In genomic region chr7:27129729-27130539, GRCh38 we compare ENCODE assay signal across 9 cellular contexts. TPM values are rescaled to one million over a fixed set of nuclear protein-coding genes. Genes with fewer than 3 reads are reported as not detected.
DNase-seq lines count a peak whose midpoint lies in the region; ATAC-seq, FAIRE-seq and TF ChIP-seq lines count a peak whose summit lies in the region.
"Had no signal": no experiment of that assay in that cellular context is flagged by ENCODE, and none has a peak within 500 bp of the region (broad histone marks: within the 10 kb centered on the region; RNA-seq: fewer than 3 reads in every experiment).

No MANE protein-coding gene starts in this region.

- peak overlapping the region; percentile 48 for H3K9ac ChIP-seq in astrocyte (ENCODE audit: low read length)
- H3K9ac ChIP-seq in MM.1S (ENCODE audit: low read length), result no peak overlapping the region

- H4K20me1 ChIP-seq in astrocyte (ENCODE audit: insufficient read depth, low read length) (no peaks in the 10 kb centered on the region), MM.1S (ENCODE audit: insufficient read depth, low read length) (no peaks in the 10 kb centered on the region)

- H3K4me1 Mint-ChIP-seq in activated naive CD8-positive, alpha-beta T cell (ENCODE audit: low read depth), result peaks cover 12% of the 10 kb centered on the region
- peaks cover 12% of the 10 kb centered on the region for H3K4me1 Mint-ChIP-seq in activated naive CD8-positive, alpha-beta T cell treated with anti-CD3 and anti-CD28 coated beads for 36 hours
- H3K4me1 Mint-ChIP-seq in astrocyte (ENCODE audit: low read depth, unreplicated experiment), result no peaks in the 10 kb centered on the region

- TF ChIP-seq CTCF in astrocyte (IDR thresholded peaks at IDR 0.05; ENCODE audit: insufficient read depth, low read depth, low read length), result no peak
- TF ChIP-seq CTCF in lung (IDR thresholded peaks at IDR 0.05; ENCODE audit: control extremely low read depth, extremely low read depth), result no peak
- TF ChIP-seq CTCF in uterus (IDR thresholded peaks at IDR 0.05), result peak in 2 of 4 experiments; percentile 6 to 34
- no peak for TF ChIP-seq CTCF in MM.1S (IDR thresholded peaks at IDR 0.05; ENCODE audit: low read length)

- no peaks in the 10 kb centered on the region for H3K36me3 Mint-ChIP-seq in activated naive CD8-positive, alpha-beta T cell
- H3K36me3 Mint-ChIP-seq in activated naive CD8-positive, alpha-beta T cell treated with anti-CD3 and anti-CD28 coated beads for 36 hours, result no peaks in the 10 kb centered on the region
- H3K36me3 Mint-ChIP-seq in astrocyte (ENCODE audit: low read depth, unreplicated experiment), result no peaks in the 10 kb centered on the region

- H2AFZ ChIP-seq in astrocyte (ENCODE audit: low read depth, low read length) (no peak overlapping the region), MM.1S (ENCODE audit: low read length) (no peak overlapping the region)

- peaks cover 25% of the 10 kb centered on the region for H3K27me3 Mint-ChIP-seq in activated naive CD8-positive, alpha-beta T cell
- peaks cover 63% of the 10 kb centered on the region for H3K27me3 Mint-ChIP-seq in activated naive CD8-positive, alpha-beta T cell treated with anti-CD3 and anti-CD28 coated beads for 36 hours
- peaks cover 88% of the 10 kb centered on the region for H3K27me3 Mint-ChIP-seq in astrocyte (ENCODE audit: low read depth, unreplicated experiment)

- H3K4me3 ChIP-seq in astrocyte (ENCODE audit: insufficient read depth, low read depth, low read length) (peak overlapping the region; percentile 25), lung (peak overlapping the region; percentile 78), uterus (peak overlapping the region; percentile 62 to 64), MM.1S (ENCODE audit: low read length) (no peak overlapping the region)

- no peak for DNase-seq in activated naive CD8-positive, alpha-beta T cell treated with anti-CD3 and anti-CD28 coated beads for 36 hours
- no peak for DNase-seq in astrocyte (ENCODE audit: low read depth)
- DNase-seq in lung (ENCODE audit: low spot score), result no peak
- DNase-seq in uterus, result peak in 1 of 2 donors; percentile 35
- no peak for DNase-seq in T-helper 2 cell
- no peak for DNase-seq in MM.1S
- DNase-seq in stimulated activated CD4-positive, alpha-beta T cell treated with anti-CD3 and anti-CD28 coated beads, Interleukin-4, amount 100 ng/mL, for 4 hours, result no peak

- H3K9me3 Mint-ChIP-seq in activated naive CD8-positive, alpha-beta T cell (ENCODE audit: low read depth), result no peaks in the 10 kb centered on the region
- H3K9me3 Mint-ChIP-seq in activated naive CD8-positive, alpha-beta T cell treated with anti-CD3 and anti-CD28 coated beads for 36 hours, result no peaks in the 10 kb centered on the region
- H3K9me3 Mint-ChIP-seq in astrocyte (ENCODE audit: unreplicated experiment), result peaks cover 32% of the 10 kb centered on the region

- intact Hi-C loops in uterus (cut with DNase I; ENCODE audit: low total_unique reads), result no loop called here

- peak in 1 of 2 donors; percentile 6 for TF ChIP-seq POLR2A in uterus (IDR thresholded peaks at IDR 0.05)

- H3K79me2 ChIP-seq in astrocyte (ENCODE audit: insufficient read depth, low read length) (no peaks in the 10 kb centered on the region), MM.1S (ENCODE audit: low read length) (no peaks in the 10 kb centered on the region)

- H3K27ac ChIP-seq in astrocyte (ENCODE audit: low read depth, low read length) (no peak overlapping the region), lung (ENCODE audit: low read depth in 1 of 2, low read length in 1 of 2) (peak overlapping the region in 1 of 2 donors; percentile 95), uterus (peak overlapping the region; percentile 76 to 77), MM.1S (ENCODE audit: low read length) (no peak overlapping the region)

- no peaks in the 10 kb centered on the region for H3F3A ChIP-seq in MM.1S (ENCODE audit: insufficient read depth, low read length)

- H3K4me2 ChIP-seq in astrocyte (ENCODE audit: low read length) (peak overlapping the region; percentile 81), MM.1S (ENCODE audit: low read depth, low read length) (no peak overlapping the region)

- FAIRE-seq in astrocyte (lab: Jason Lieb, UNC), result no peak

- H3K27me3 ChIP-seq in astrocyte (ENCODE audit: insufficient read depth, low read length), result peaks cover 72% of the 10 kb centered on the region
- no peaks in the 10 kb centered on the region for H3K27me3 ChIP-seq in lung (ENCODE audit: control insufficient read depth, insufficient read depth)
- no peaks in the 10 kb centered on the region for H3K27me3 ChIP-seq in uterus
- H3K27me3 ChIP-seq in MM.1S (replicated peaks; ENCODE audit: insufficient read depth, low read length), result peaks cover 3% of the 10 kb centered on the region; the same call in 1 of the 2 replicates

- H3K9me2 ChIP-seq in MM.1S (replicated peaks; ENCODE audit: insufficient read depth, low read length), result no peaks in the 10 kb centered on the region

- H3K36me3 ChIP-seq in astrocyte (ENCODE audit: insufficient read depth, low read length), result no peaks in the 10 kb centered on the region
- H3K36me3 ChIP-seq in lung (ENCODE audit: control insufficient read depth in 2 of 2, insufficient read depth in 2 of 2, low read length in 2 of 2), result no peaks in the 10 kb centered on the region
- H3K36me3 ChIP-seq in uterus, result no peaks in the 10 kb centered on the region
- H3K36me3 ChIP-seq in MM.1S (replicated peaks; ENCODE audit: insufficient read depth, low read length), result no peaks in the 10 kb centered on the region

- WGBS in lung, 2 donors, result 21 to 39% methylated on average over 56 to 72 of the region's 72 CpGs

- peak overlapping the region; percentile 11 for H3K4me3 Mint-ChIP-seq in activated naive CD8-positive, alpha-beta T cell
- H3K4me3 Mint-ChIP-seq in activated naive CD8-positive, alpha-beta T cell treated with anti-CD3 and anti-CD28 coated beads for 36 hours, result no peak overlapping the region
- no peak overlapping the region for H3K4me3 Mint-ChIP-seq in astrocyte (ENCODE audit: unreplicated experiment)

- H3K27ac Mint-ChIP-seq in activated naive CD8-positive, alpha-beta T cell, result no peak overlapping the region
- H3K27ac Mint-ChIP-seq in activated naive CD8-positive, alpha-beta T cell treated with anti-CD3 and anti-CD28 coated beads for 36 hours, result no peak overlapping the region
- H3K27ac Mint-ChIP-seq in astrocyte (ENCODE audit: unreplicated experiment), result no peak overlapping the region

- H3K4me1 ChIP-seq in astrocyte (ENCODE audit: insufficient read depth, low read length), result no peaks in the 10 kb centered on the region
- peaks cover 4 to 7% of the 10 kb centered on the region in 2 donors for H3K4me1 ChIP-seq in lung (ENCODE audit: control insufficient read depth in 2 of 2, insufficient read depth in 2 of 2, low read length in 2 of 2)
- H3K4me1 ChIP-seq in uterus, result peaks cover 0 to 3% of the 10 kb centered on the region in 2 donors
- H3K4me1 ChIP-seq in MM.1S (ENCODE audit: low read length), result no peaks in the 10 kb centered on the region

- H3K9me3 ChIP-seq in astrocyte (ENCODE audit: insufficient read depth, low read depth, low read length), result no peaks in the 10 kb centered on the region
- no peaks in the 10 kb centered on the region for H3K9me3 ChIP-seq in lung (ENCODE audit: control insufficient read depth in 2 of 2, insufficient read depth in 1 of 2, low read length in 1 of 2)
- H3K9me3 ChIP-seq in uterus, result no peaks in the 10 kb centered on the region
- no peaks in the 10 kb centered on the region for H3K9me3 ChIP-seq in MM.1S (replicated peaks; ENCODE audit: insufficient read depth, low read length)

- ATAC-seq in lung (ENCODE audit: insufficient read depth, low FRiP score), result no peak

RNA-seq across cellular contexts. Expression of gene HOXA4, which starts 0.6 kb away (rescaled TPM):
- not detected for total RNA-seq in activated naive CD8-positive, alpha-beta T cell treated with anti-CD3 and anti-CD28 coated beads for 36 hours
- not detected in 2 replicates for total RNA-seq in astrocyte
- total RNA-seq in lung, result 1 to 10 TPM; 2.7 to 4.4 TPM
- polyA plus RNA-seq in lung, result 1 to 10 TPM; 3.8 to 6.0 TPM
- total RNA-seq in uterus, result 1 to 10 TPM in 1 of 4 donors, under 1 TPM in 2, not detected in 1; 0.14 to 7.7 (median 0.26) TPM

RNA-seq across cellular contexts. Expression of gene HOXA5, which starts 13.5 kb away (rescaled TPM):
- total RNA-seq in activated naive CD8-positive, alpha-beta T cell treated with anti-CD3 and anti-CD28 coated beads for 36 hours, result not detected
- total RNA-seq in astrocyte, result not detected in 2 replicates
- 10 to 100 TPM; 20.9 to 61.9 TPM for total RNA-seq in lung
- 1 to 10 TPM; 9.2 to 9.5 TPM for polyA plus RNA-seq in lung
- 10 to 100 TPM; 10.7 to 61.0 (median 18.9) TPM for total RNA-seq in uterus
- total RNA-seq: activated CD8-positive, alpha-beta memory T cell treated with anti-CD3 and anti-CD28 coated beads for 36 hours had no signal

RNA-seq across cellular contexts. Expression of gene HOXA6, which starts 17.6 kb away (rescaled TPM):
- total RNA-seq in activated naive CD8-positive, alpha-beta T cell treated with anti-CD3 and anti-CD28 coated beads for 36 hours, result not detected
- total RNA-seq in astrocyte (not detected in 2 replicates), lung (1 to 10 TPM; 4.7 to 7.7 TPM), uterus (10 to 100 TPM in 3 of 4 donors, 1 to 10 TPM in 1; 1.8 to 19.1 (median 15.4) TPM)
- under 1 TPM; 0.49 to 0.94 TPM for polyA plus RNA-seq in lung
- total RNA-seq: activated CD8-positive, alpha-beta memory T cell treated with anti-CD3 and anti-CD28 coated beads for 36 hours had no signal

RNA-seq across cellular contexts. Expression of gene HOXA3, which starts 22.4 kb away (rescaled TPM):
- total RNA-seq in activated naive CD8-positive, alpha-beta T cell treated with anti-CD3 and anti-CD28 coated beads for 36 hours, result not detected
- total RNA-seq in astrocyte, result not detected in 2 replicates
- total RNA-seq in lung, result 10 to 100 TPM; 10.3 to 10.7 TPM
- 1 to 10 TPM; 1.9 to 2.3 TPM for polyA plus RNA-seq in lung
- total RNA-seq in uterus, result 10 to 100 TPM in 2 of 4 donors, 1 to 10 TPM in 2; 1.0 to 34.5 (median 19.0) TPM
- total RNA-seq: activated CD8-positive, alpha-beta memory T cell treated with anti-CD3 and anti-CD28 coated beads for 36 hours had no signal

RNA-seq across cellular contexts. Expression of gene HOXA7, which starts 26.5 kb away (rescaled TPM):
- not detected for total RNA-seq in activated naive CD8-positive, alpha-beta T cell treated with anti-CD3 and anti-CD28 coated beads for 36 hours
- not detected in 2 replicates for total RNA-seq in astrocyte
- total RNA-seq in lung, result 1 to 10 TPM; 1.1 to 2.2 TPM
- polyA plus RNA-seq in lung, result 1 to 10 TPM; 1.0 to 1.7 TPM
- total RNA-seq in uterus, result 1 to 10 TPM in 3 of 4 donors, under 1 TPM in 1; 0.26 to 9.1 (median 5.2) TPM
- total RNA-seq: activated CD8-positive, alpha-beta memory T cell treated with anti-CD3 and anti-CD28 coated beads for 36 hours had no signal

Comparison
In these comparisons a context has a peak if more than half of its experiments do, and no peak if none do; other contexts are left out.
1. H3K27ac ChIP-seq: peak in uterus (2 of 2); none in astrocyte (single experiment) and MM.1S (single experiment).
2. RNA of gene HOXA5, which starts 13.5 kb away (total RNA-seq): 20.9 to 61.9 TPM in lung and 10.7 to 61.0 TPM in uterus; not detected in activated naive CD8-positive, alpha-beta T cell treated with anti-CD3 and anti-CD28 coated beads for 36 hours and not detected in astrocyte; every median in the first group is over 10 times any median in the second.